ENCODE assay signal across 21 cellular contexts in the genomic region with DNA sequence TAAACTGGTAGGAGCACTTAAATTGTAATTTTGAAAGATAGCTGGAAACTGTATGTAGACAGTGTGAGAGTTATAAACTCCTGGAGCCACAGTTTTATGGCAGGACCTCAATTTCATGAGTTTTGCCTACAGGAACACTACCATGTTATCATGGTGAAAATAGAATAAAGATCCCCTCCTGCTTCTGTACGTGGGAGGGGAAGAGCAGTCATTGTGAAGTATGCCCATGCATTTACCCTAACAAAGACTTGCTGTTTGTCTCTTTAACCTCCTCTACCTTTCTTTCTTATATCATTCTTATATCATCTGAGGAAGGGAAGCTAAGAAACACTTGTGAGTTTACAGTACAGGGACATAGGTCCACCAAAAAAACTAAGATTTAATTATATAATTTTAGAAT.
"Had no signal": no experiment of that assay in that cellular context is flagged by ENCODE, and none has a peak within 500 bp of the region (broad histone marks: within the 10 kb centered on the region; RNA-seq: fewer than 3 reads in every experiment).

No MANE protein-coding gene starts in this region.

- H3K4me1 ChIP-seq: spleen had no signal

- H3K27me3 Mint-ChIP-seq: activated naive CD8-positive, alpha-beta T cell; central memory CD8-positive, alpha-beta T cell; naive thymus-derived CD8-positive, alpha-beta T cell had no signal

- H3K27ac ChIP-seq: spleen, thoracic aorta had no signal

- H3K27ac Mint-ChIP-seq: activated naive CD8-positive, alpha-beta T cell; immature natural killer cell; naive thymus-derived CD8-positive, alpha-beta T cell; T-helper 2 cell treated with Interferon-gamma antibody and Interleukin-4, amounts not matched to agents 5 μg/mL and 100 μg/mL, for 36 hours had no signal

- H3K36me3 ChIP-seq: spleen, thoracic aorta had no signal

- DNase-seq: activated CD4-positive, alpha-beta T cell treated with anti-CD3 and anti-CD28 coated beads for 4 hours; activated CD4-positive, alpha-beta T cell treated with anti-CD3 and anti-CD28 coated beads, Interleukin-2, amount 50 U/mL, for 4 hours; activated CD8-positive, alpha-beta memory T cell treated with anti-CD3 and anti-CD28 coated beads for 24 hours; activated effector memory CD4-positive, alpha-beta T cell treated with Interleukin-2 at 50 U/mL for 16 hours; activated naive CD4-positive, alpha-beta T cell treated with Interleukin-2 at 50 U/mL for 16 hours; anterior cingulate cortex; dermis blood vessel endothelial cell; effector CD8-positive, alpha-beta T cell; immature natural killer cell; naive thymus-derived CD8-positive, alpha-beta T cell; posterior cingulate gyrus; right cardiac atrium; spleen; stimulated activated CD4-positive, alpha-beta T cell treated with anti-CD3 and anti-CD28 coated beads, Interleukin-2, amount 100 ng/mL, for 48 hours; stimulated activated naive CD8-positive, alpha-beta T cell treated with anti-CD3 and anti-CD28 coated beads, Interleukin-15, Interleukin-2, amounts not matched to agents 100 U/mL and 50 U/mL, for 24 hours; T-helper 1 cell; trophoblast cell had no signal

- H3K4me1 Mint-ChIP-seq: central memory CD8-positive, alpha-beta T cell; immature natural killer cell; naive thymus-derived CD8-positive, alpha-beta T cell had no signal

- ATAC-seq: naive thymus-derived CD8-positive, alpha-beta T cell; right cardiac atrium; stimulated activated naive CD8-positive, alpha-beta T cell treated with anti-CD3 and anti-CD28 coated beads, Interleukin-15, Interleukin-2, amounts not matched to agents 100 U/mL and 50 U/mL, for 24 hours had no signal

- H3K4me3 ChIP-seq: spleen, thoracic aorta had no signal

- H3K36me3 Mint-ChIP-seq: activated naive CD8-positive, alpha-beta T cell; immature natural killer cell; naive thymus-derived CD8-positive, alpha-beta T cell had no signal

- H3K4me3 Mint-ChIP-seq: activated naive CD8-positive, alpha-beta T cell; central memory CD8-positive, alpha-beta T cell; immature natural killer cell; naive thymus-derived CD8-positive, alpha-beta T cell; T-helper 2 cell treated with Interferon-gamma antibody and Interleukin-4, amounts not matched to agents 5 μg/mL and 100 μg/mL, for 36 hours had no signal

- H3K27me3 ChIP-seq: spleen had no signal

- H3K9me3 ChIP-seq: thoracic aorta had no signal
